10 cellular contexts compared by ENCODE assay signal in the genomic region with DNA sequence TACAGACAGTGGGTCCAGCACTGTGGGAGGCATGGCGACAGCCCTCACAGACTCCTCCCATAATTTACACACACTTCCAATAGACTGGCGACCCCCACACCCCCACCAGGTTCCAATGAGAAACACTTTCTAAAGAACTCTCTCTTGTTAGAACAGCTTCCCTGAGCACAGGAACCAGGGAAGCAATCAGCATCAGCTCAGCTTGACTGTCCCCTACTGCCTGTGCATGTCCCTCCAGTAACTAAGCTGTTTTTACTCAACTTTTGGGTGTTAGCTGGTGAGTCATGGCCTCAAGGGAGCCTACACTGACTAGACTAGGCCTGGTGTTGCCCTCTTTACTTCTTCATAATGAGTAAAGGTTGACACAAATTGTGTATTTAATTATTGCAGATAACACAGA. TPM values are rescaled to one million over a fixed set of nuclear protein-coding genes. Genes with fewer than 3 reads are reported as not detected.
DNase-seq lines count a peak whose midpoint lies in the region; ATAC-seq, FAIRE-seq and TF ChIP-seq lines count a peak whose summit lies in the region.
"Had no signal": no experiment of that assay in that cellular context is flagged by ENCODE, and none has a peak within 500 bp of the region (broad histone marks: within the 10 kb centered on the region; RNA-seq: fewer than 3 reads in every experiment).

No MANE protein-coding gene starts in this region.

- H3K27ac ChIP-seq in kidney (ENCODE audit: low read depth in 2 of 2, low read length in 2 of 2): no peak overlapping the region

- H3K9me3 ChIP-seq in kidney (ENCODE audit: control insufficient read depth in 1 of 2, low read length in 2 of 2): no peaks in the 10 kb centered on the region
- H3K9me3 ChIP-seq: tibial artery had no signal

- H3K36me3 Mint-ChIP-seq in T-helper 2 cell treated with Interferon-gamma antibody and Interleukin-4, amounts not matched to agents 5 μg/mL and 100 μg/mL, for 36 hours (ENCODE audit: low read depth): no peaks in the 10 kb centered on the region
- no peaks in the 10 kb centered on the region for H3K36me3 Mint-ChIP-seq in Calu3 (ENCODE audit: insufficient read depth, unreplicated experiment)

- CTCF ChIA-PET in Calu3 (lab: Charles Lee): no interaction called here

- no peak for TF ChIP-seq CTCF in kidney (IDR thresholded peaks at IDR 0.05; ENCODE audit: borderline replicate concordance, extremely low read depth, insufficient read depth)
- no peak for TF ChIP-seq CTCF in Calu3 (IDR thresholded peaks at IDR 0.05; ENCODE audit: unreplicated experiment)

- peaks cover 10% of the 10 kb centered on the region for H3K27me3 Mint-ChIP-seq in T-helper 2 cell treated with Interferon-gamma antibody and Interleukin-4, amounts not matched to agents 5 μg/mL and 100 μg/mL, for 36 hours (ENCODE audit: low read depth)
- peaks cover 27% of the 10 kb centered on the region for H3K27me3 Mint-ChIP-seq in Calu3 (ENCODE audit: unreplicated experiment)

- ATAC-seq in GM18502 (IDR thresholded peaks at IDR 0.05; ENCODE audit: poor library complexity, unreplicated experiment) (peak; percentile 17), GM21723 (IDR thresholded peaks at IDR 0.05; ENCODE audit: unreplicated experiment) (peak; percentile 7)

- H3K4me1 ChIP-seq in kidney (ENCODE audit: control insufficient read depth in 1 of 2, insufficient read depth in 1 of 2, low read depth in 1 of 2, low read length in 2 of 2): peaks cover 0 to 5% of the 10 kb centered on the region in 2 donors

- no peaks in the 10 kb centered on the region for H3K36me3 ChIP-seq in kidney (ENCODE audit: control insufficient read depth in 1 of 2, insufficient read depth in 2 of 2, low read length in 2 of 2)
- H3K36me3 ChIP-seq: tibial artery had no signal

- H3K27ac Mint-ChIP-seq in T-helper 2 cell treated with Interferon-gamma antibody and Interleukin-4, amounts not matched to agents 5 μg/mL and 100 μg/mL, for 36 hours: no peak overlapping the region
- no peak overlapping the region for H3K27ac Mint-ChIP-seq in Calu3 (ENCODE audit: unreplicated experiment)

- no TSS peak for BruUV-seq in Calu3 (replicated peaks; lab: Mats Ljungman, UMichigan)

- no peak overlapping the region for H3K9ac ChIP-seq in kidney (ENCODE audit: low read length in 2 of 2)

- intact Hi-C loops in kidney (cut with DNase I) (no loop called here), Calu3 (cut with micrococcal nuclease; ENCODE audit: unreplicated experiment) (no loop called here)

- DNase-seq in T-helper 2 cell treated with Interferon-gamma antibody and Interleukin-4, amounts not matched to agents 5 μg/mL and 100 μg/mL, for 36 hours (ENCODE audit: low spot score): peak; percentile 57
- DNase-seq in kidney (peak; percentile 45), Calu3 (no peak), HCEC 1CT (no peak), HuH-7.5 (ENCODE audit: low spot score) (no peak)
- DNase-seq: retina, SHP77 treated with DMSO at 0.1 percent for 48 hours, tibial artery had no signal

- H3K9me3 Mint-ChIP-seq in T-helper 2 cell treated with Interferon-gamma antibody and Interleukin-4, amounts not matched to agents 5 μg/mL and 100 μg/mL, for 36 hours: peaks cover 3% of the 10 kb centered on the region
- H3K9me3 Mint-ChIP-seq in Calu3 (ENCODE audit: low read depth, unreplicated experiment): no peaks in the 10 kb centered on the region

- no peak overlapping the region for H3K4me3 Mint-ChIP-seq in T-helper 2 cell treated with Interferon-gamma antibody and Interleukin-4, amounts not matched to agents 5 μg/mL and 100 μg/mL, for 36 hours
- H3K4me3 Mint-ChIP-seq in Calu3 (ENCODE audit: low read depth, unreplicated experiment): no peak overlapping the region

- H3K4me3 ChIP-seq in kidney (ENCODE audit: low read length in 2 of 2): no peak overlapping the region
- H3K4me3 ChIP-seq: tibial artery had no signal

- H3K4me1 Mint-ChIP-seq in T-helper 2 cell treated with Interferon-gamma antibody and Interleukin-4, amounts not matched to agents 5 μg/mL and 100 μg/mL, for 36 hours (ENCODE audit: low read depth): peaks cover 66% of the 10 kb centered on the region
- no peaks in the 10 kb centered on the region for H3K4me1 Mint-ChIP-seq in Calu3 (ENCODE audit: low read depth, unreplicated experiment)

- no peak for FAIRE-seq in kidney (lab: Jason Lieb, UNC)

RNA-seq across cellular contexts. Expression of gene HERPUD2, which starts 32.6 kb away (rescaled TPM):
- 28.9 TPM for total RNA-seq in kidney
- 10.0 TPM for polyA plus RNA-seq in kidney (ENCODE audit: insufficient read depth, low read depth, low replicate concordance)
- 37.5 and 42.7 TPM in 2 replicates for total RNA-seq in Calu3 (2022)

Comparison
In these comparisons a context has a peak if more than half of its experiments do, and no peak if none do; other contexts are left out.
1. DNase-seq: peak in T-helper 2 cell treated with Interferon-gamma antibody and Interleukin-4, amounts not matched to agents 5 μg/mL and 100 μg/mL, for 36 hours (single experiment) and kidney (single experiment); none in Calu3 (single experiment), HCEC 1CT (single experiment) and HuH-7.5 (single experiment).